In genomic region chr1:236407059-236407458, GRCh38 we compare ENCODE assay signal across 23 cellular contexts.
"Had no signal": no experiment of that assay in that cellular context is flagged by ENCODE, and none has a peak within 500 bp of the region (broad histone marks: within the 10 kb centered on the region; RNA-seq: fewer than 3 reads in every experiment).

No MANE protein-coding gene starts in this region.

- H3K36me3 Mint-ChIP-seq: naive B cell; stimulated activated memory B cell treated with anti-CD40 and anti-IgM and Interleukin-4, amounts not matched to agents 10 μg/mL and 1 μg/mL and 100 μg/mL, for 72 hours had no signal

- H3K27ac Mint-ChIP-seq: naive B cell; nephron; stimulated activated memory B cell treated with anti-CD40 and anti-IgM and Interleukin-4, amounts not matched to agents 10 μg/mL and 1 μg/mL and 100 μg/mL, for 72 hours had no signal

- H3K4me1 Mint-ChIP-seq: naive B cell; nephron; stimulated activated memory B cell treated with anti-CD40 and anti-IgM and Interleukin-4, amounts not matched to agents 10 μg/mL and 1 μg/mL and 100 μg/mL, for 72 hours had no signal

- H3K4me3 Mint-ChIP-seq: immature natural killer cell; nephron; stimulated activated memory B cell treated with anti-CD40 and anti-IgM and Interleukin-4, amounts not matched to agents 10 μg/mL and 1 μg/mL and 100 μg/mL, for 72 hours had no signal

- ATAC-seq: gastroesophageal sphincter; left cardiac atrium; left ventricle myocardium superior; sciatic nerve; stimulated activated memory B cell treated with anti-CD40 and anti-IgM and Interleukin-4, amounts not matched to agents 10 μg/mL and 1 μg/mL and 100 μg/mL, for 72 hours had no signal

- H3K9me3 ChIP-seq: esophagus squamous epithelium, gastroesophageal sphincter, prostate gland, spleen, stomach, thoracic aorta had no signal

- DNase-seq: effector memory CD4-positive, alpha-beta T cell; esophagus squamous epithelium; foreskin fibroblast; immature natural killer cell; kidney; left cardiac atrium; left ventricle myocardium superior; mesenchymal stem cell; naive B cell; occipital lobe; spleen; stimulated activated CD4-positive, alpha-beta T cell treated with anti-CD3 and anti-CD28 coated beads, Interleukin-15, amount 100 ng/mL, for 24 hours; stimulated activated CD4-positive, alpha-beta T cell treated with anti-CD3 and anti-CD28 coated beads, Interleukin-1b, Interleukin-23, amount 100 ng/mL, for 48 hours; stimulated activated CD4-positive, alpha-beta T cell treated with anti-CD3 and anti-CD28 coated beads, Interleukin-4, amount 100 ng/mL, for 24 hours; stomach; substantia nigra; trophoblast cell had no signal

- H3K9me3 Mint-ChIP-seq: immature natural killer cell; naive B cell; nephron; stimulated activated memory B cell treated with anti-CD40 and anti-IgM and Interleukin-4, amounts not matched to agents 10 μg/mL and 1 μg/mL and 100 μg/mL, for 72 hours had no signal
